In genomic region chr12:68306564-68306963, GRCh38 we compare ENCODE assay signal across 1 cellular context.
TF ChIP-seq lines count a peak whose summit lies in the region.

No MANE protein-coding gene starts in this region.

TF ChIP-seq in GM12878, 131 proteins besides CTCF, POLR2A, EP300 and RAD21 (continued from another document):
- TF ChIP-seq ZBTB11 (CRISPR knock-in tag; IDR thresholded peaks at IDR 0.05) (no peak), PRDM15 (CRISPR knock-in tag; IDR thresholded peaks at IDR 0.05) (no peak), DPF2 (IDR thresholded peaks at IDR 0.05) (0 out of 2 replicates have a peak, but pooled peaks have one; percentile 18), ZNF274 (IDR thresholded peaks at IDR 0.05; ENCODE audit: insufficient read depth, insufficient read length) (no peak), CBFB (IDR thresholded peaks at IDR 0.05; ENCODE audit: low read depth) (no peak), FOS (IDR thresholded peaks at IDR 0.05; ENCODE audit: borderline replicate concordance, extremely low read depth, insufficient read length) (no peak), PBX3 (IDR thresholded peaks at IDR 0.05; ENCODE audit: insufficient replicate concordance, low read depth, low read length) (no peak), LARP7 (IDR thresholded peaks at IDR 0.05) (no peak), ZNF217 (IDR thresholded peaks at IDR 0.05) (0 out of 2 replicates have a peak, but pooled peaks have one; percentile 8), ATF2 (IDR thresholded peaks at IDR 0.05; ENCODE audit: low read length) (0 out of 2 replicates have a peak, but pooled peaks have one; percentile 24), SREBF2 (IDR thresholded peaks at IDR 0.05; ENCODE audit: low read length) (no peak), YY1 (IDR thresholded peaks at IDR 0.05; ENCODE audit: low read depth, low read length) (no peak), IKZF2 (IDR thresholded peaks at IDR 0.05) (0 out of 4 replicates have a peak, but pooled peaks of 1 of the 2 experiments have one; percentile 21), MEF2A (IDR thresholded peaks at IDR 0.05; ENCODE audit: insufficient read depth, low read depth, low read length) (no peak), TARDBP (IDR thresholded peaks at IDR 0.05; ENCODE audit: borderline replicate concordance) (no peak), ETV6 (conservative IDR thresholded peaks at IDR 0.05 in 1 of 2, IDR thresholded peaks at IDR 0.05 in 1 of 2; ENCODE audit: borderline replicate concordance in 1 of 2, low read depth in 1 of 2) (no peak)
